In the genomic region with DNA sequence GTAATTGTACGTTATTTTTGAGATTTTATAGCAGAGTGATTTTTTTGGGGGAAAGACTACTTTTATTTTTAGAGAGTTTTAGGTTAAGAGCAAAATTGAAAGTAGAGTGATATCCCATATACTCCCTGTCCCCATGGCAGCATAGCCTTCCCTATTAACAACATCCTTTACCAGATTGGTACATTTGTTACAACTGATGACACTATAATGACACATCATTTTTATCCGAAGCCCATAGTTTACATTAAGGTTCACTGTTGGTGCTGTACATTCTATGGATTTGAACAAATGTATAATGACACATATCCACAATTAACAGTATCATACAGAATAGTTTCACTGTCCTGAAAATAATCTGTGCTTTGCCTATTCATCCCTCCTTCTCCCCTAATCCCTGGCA, we compare ENCODE assay signal across 15 cellular contexts.
DNase-seq lines count a peak whose midpoint lies in the region; FAIRE-seq and TF ChIP-seq lines count a peak whose summit lies in the region.
"Had no signal": no experiment of that assay in that cellular context is flagged by ENCODE, and none has a peak within 500 bp of the region (broad histone marks: within the 10 kb centered on the region; RNA-seq: fewer than 3 reads in every experiment).

No MANE protein-coding gene starts in this region.

- H3K4me3 ChIP-seq in bronchial epithelial cell (ENCODE audit: low read depth, low read length) (no peak overlapping the region), osteoblast (ENCODE audit: insufficient read depth, low read length) (no peak overlapping the region)
- H3K4me3 ChIP-seq: BLaER1 treated with 17β-estradiol and CSF1 and Interleukin-3, amounts not matched to agents 10 nM and 100 nM; GM23338; K562 had no signal

- H3K27me3 ChIP-seq in bronchial epithelial cell (ENCODE audit: control insufficient read depth, insufficient read depth, low read length) (no peaks in the 10 kb centered on the region), osteoblast (ENCODE audit: insufficient read depth, low read length) (no peaks in the 10 kb centered on the region)
- H3K27me3 ChIP-seq: BLaER1 treated with 17β-estradiol and CSF1 and Interleukin-3, amounts not matched to agents 10 nM and 100 nM had no signal

- no peaks in the 10 kb centered on the region for H3K9me3 ChIP-seq in osteoblast (ENCODE audit: low read depth, low read length)
- H3K9me3 ChIP-seq: BLaER1 treated with 17β-estradiol and CSF1 and Interleukin-3, amounts not matched to agents 10 nM and 100 nM had no signal

- FAIRE-seq in bronchial epithelial cell (lab: Jason Lieb, UNC), result no peak
- no peak for FAIRE-seq in GM12891 (lab: Jason Lieb, UNC)
- FAIRE-seq: G401.6, H54, K562 had no signal

- TF ChIP-seq POLR2A in GM12891 (IDR thresholded peaks at IDR 0.05; ENCODE audit: low read depth, low read length), result no peak

- DNase-seq in EH (ENCODE audit: low read depth), result peak; percentile 10
- DNase-seq in HCEC 1CT, result peak; percentile 9
- peak; percentile 53 for DNase-seq in bronchial epithelial cell (ENCODE audit: low read depth)
- no peak for DNase-seq in osteoblast (ENCODE audit: insufficient read length, low spot score, missing footprints)
- no peak for DNase-seq in GM12891 (ENCODE audit: insufficient read length, low spot score)
- no peak for DNase-seq in NCI-H82 treated with DMSO at 0.1 percent for 48 hours (lab: John Stamatoyannopoulos, UW; ENCODE audit: unreplicated experiment)
- DNase-seq: Calu3; CD8-positive, alpha-beta T cell; DMS79 treated with DMSO at 0.1 percent for 48 hours; EL had no signal

- peak overlapping the region; percentile 4 for H2AFZ ChIP-seq in osteoblast (ENCODE audit: low read length)
- H2AFZ ChIP-seq: GM23338 had no signal

- H3K36me3 ChIP-seq in bronchial epithelial cell (ENCODE audit: control insufficient read depth, insufficient read depth, low read length), result no peaks in the 10 kb centered on the region
- H3K36me3 ChIP-seq in osteoblast (ENCODE audit: insufficient read depth, low read length), result no peaks in the 10 kb centered on the region
- H3K36me3 ChIP-seq: BLaER1 treated with 17β-estradiol and CSF1 and Interleukin-3, amounts not matched to agents 10 nM and 100 nM had no signal

- H3K79me2 ChIP-seq in osteoblast (ENCODE audit: insufficient read depth, low read length), result no peaks in the 10 kb centered on the region

- no peaks in the 10 kb centered on the region for H4K20me1 ChIP-seq in osteoblast (ENCODE audit: insufficient read depth, low read length)
- H4K20me1 ChIP-seq: BLaER1 treated with 17β-estradiol and CSF1 and Interleukin-3, amounts not matched to agents 10 nM and 100 nM had no signal

- H3K4me2 ChIP-seq in osteoblast (ENCODE audit: insufficient read depth, low read length), result no peak overlapping the region
- H3K4me2 ChIP-seq: BLaER1 treated with 17β-estradiol and CSF1 and Interleukin-3, amounts not matched to agents 10 nM and 100 nM; GM23338 had no signal

- no peak overlapping the region for H3K27ac ChIP-seq in osteoblast (ENCODE audit: low read depth, low read length)
- H3K27ac ChIP-seq: BLaER1 treated with 17β-estradiol and CSF1 and Interleukin-3, amounts not matched to agents 10 nM and 100 nM had no signal

- no peaks in the 10 kb centered on the region for H3K4me1 ChIP-seq in osteoblast (ENCODE audit: insufficient read depth, low read length)
- H3K4me1 ChIP-seq: BLaER1 treated with 17β-estradiol and CSF1 and Interleukin-3, amounts not matched to agents 10 nM and 100 nM had no signal

- TF ChIP-seq CTCF in bronchial epithelial cell (IDR thresholded peaks at IDR 0.05; ENCODE audit: insufficient read depth, low read length, severe bottlenecking), result no peak
- TF ChIP-seq CTCF in osteoblast (IDR thresholded peaks at IDR 0.05; ENCODE audit: extremely low read depth, low read depth, low read length), result no peak

TF ChIP-seq in GM12891, 5 proteins besides CTCF, POLR2A, EP300 and RAD21:
- TF ChIP-seq TAF1 (IDR thresholded peaks at IDR 0.05; ENCODE audit: low read depth, low read length) (no peak), SPI1 (IDR thresholded peaks at IDR 0.05; ENCODE audit: low read depth, low read length) (no peak), POLR2AphosphoS5 (IDR thresholded peaks at IDR 0.05; ENCODE audit: low read depth, low read length) (no peak), PAX5 (IDR thresholded peaks at IDR 0.05; ENCODE audit: insufficient read depth, low read length, severe bottlenecking) (no peak), POU2F2 (IDR thresholded peaks at IDR 0.05; ENCODE audit: low read depth, low read length) (no peak)

Comparison
In these comparisons a context has a peak if more than half of its experiments do, and no peak if none do; other contexts are left out.
1. DNase-seq: peak in EH (single experiment), HCEC 1CT (single experiment) and bronchial epithelial cell (single experiment); none in osteoblast (single experiment), GM12891 (single experiment) and NCI-H82 treated with DMSO at 0.1 percent for 48 hours (single experiment).